ENCODE assay signal across 8 cellular contexts in the genomic region with DNA sequence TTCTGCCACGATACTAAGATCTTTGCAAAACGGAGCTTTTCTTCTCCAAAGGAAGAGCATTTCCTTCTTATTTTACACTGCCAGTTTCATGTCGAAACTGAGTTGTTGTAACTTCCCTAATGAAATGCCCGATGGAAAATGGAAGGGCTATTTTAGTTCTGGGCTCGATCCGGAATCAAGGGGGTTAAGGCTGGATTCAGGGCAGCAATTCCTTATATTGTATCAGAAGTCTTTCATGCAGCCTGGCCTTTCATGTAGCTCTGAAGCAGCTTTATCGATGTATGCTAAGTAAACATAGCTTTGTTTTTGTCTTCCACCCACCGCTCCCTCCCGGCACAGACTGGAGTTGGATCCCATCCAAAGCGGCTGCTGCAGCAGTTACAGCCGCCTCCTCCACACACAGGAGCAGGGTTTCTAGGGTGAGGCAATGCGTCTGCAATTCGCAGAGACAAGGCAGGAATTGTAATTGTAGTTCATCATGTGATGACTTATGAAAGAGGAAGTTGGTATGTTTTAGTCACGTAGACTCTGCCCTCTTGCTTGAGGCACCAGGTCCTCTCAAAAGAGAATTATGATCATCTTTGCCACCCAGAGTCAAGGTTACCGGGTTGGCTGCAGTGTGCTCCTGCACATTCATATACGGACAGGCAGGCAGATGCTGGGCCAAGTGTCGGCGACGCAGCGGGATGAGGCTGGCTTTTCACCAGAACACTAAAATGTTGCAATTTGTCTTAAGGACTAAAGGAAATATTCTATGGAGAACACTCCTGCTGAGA. TPM values are rescaled to one million over a fixed set of nuclear protein-coding genes. Genes with fewer than 3 reads are reported as not detected.
DNase-seq lines count a peak whose midpoint lies in the region; ATAC-seq and TF ChIP-seq lines count a peak whose summit lies in the region.

No MANE protein-coding gene starts in this region.

- peak overlapping the region; percentile 71; the same call in 1 of the 2 replicates for H3K4me3 ChIP-seq in GM12864 (ENCODE audit: low read depth, low read length)
- H3K4me3 ChIP-seq in right atrium auricular region = peak overlapping the region; percentile 1 to 34

- CTCF ChIA-PET in T-cell (lab: Charles Lee) = interaction anchor here (0.6 to 5.3 kb wide), 11 partner anchors 13 to 1170 kb away, joined by 3 to 55 read pairs (median 4); no protein-coding TSS in a partner anchor

- POLR2A ChIA-PET in T-cell (lab: Charles Lee) = interaction anchor here (0.5 to 5.8 kb wide), 26 partner anchors 8 to 1142 kb away, joined by 3 to 150 read pairs (median 4); no protein-coding TSS in a partner anchor

- H3K4me3 Mint-ChIP-seq in T-cell = peak overlapping the region; percentile 83 to 86 (median 84)

- peaks cover 0 to 49% of the 10 kb centered on the region in 2 donors for H3K4me1 ChIP-seq in right atrium auricular region

- H3K36me3 ChIP-seq in right atrium auricular region = peaks cover 12% of the 10 kb centered on the region

- ATAC-seq in HG02759 (IDR thresholded peaks at IDR 0.05; ENCODE audit: unreplicated experiment) (peak; percentile 31), T-cell (replicated peaks in 1 of 4) (peak; percentile 13 to 40 (median 18))

- DNase-seq in GM12864 (ENCODE audit: low read depth) = peak; percentile 83
- DNase-seq in NCI-H146 treated with DMSO at 0.1 percent for 48 hours (lab: John Stamatoyannopoulos, UW; ENCODE audit: unreplicated experiment) = peak; percentile 98
- peak; percentile 44 to 91 (median 80) for DNase-seq in T-cell
- peak in 57 of 58 donors; percentile 23 to 93 (median 77) for DNase-seq in anterior cingulate cortex (lab: John Stamatoyannopoulos, UW)
- DNase-seq in right atrium auricular region (ENCODE audit: low spot score) = peak; percentile 94
- DNase-seq in retina = peak; percentile 78
- no peak for DNase-seq in middle frontal gyrus (ENCODE audit: extremely low spot score, low spot score)

- no peaks in the 10 kb centered on the region for H3K27me3 ChIP-seq in right atrium auricular region

- H3K36me3 Mint-ChIP-seq in T-cell = peaks cover 8% of the 10 kb centered on the region

- no peaks in the 10 kb centered on the region for H3K9me3 ChIP-seq in right atrium auricular region

- peak overlapping the region; percentile 100 for H3K27ac Mint-ChIP-seq in T-cell

- H3K27me3 Mint-ChIP-seq in T-cell = no peaks in the 10 kb centered on the region

- no peaks in the 10 kb centered on the region for H3K9me3 Mint-ChIP-seq in T-cell

- peak overlapping the region; percentile 99 to 100 for H3K27ac ChIP-seq in right atrium auricular region

- H3K4me1 Mint-ChIP-seq in T-cell = peaks cover 34 to 49% (median 40%) of the 10 kb centered on the region in 3 donors

- TF ChIP-seq CTCF in GM12864 (IDR thresholded peaks at IDR 0.05; ENCODE audit: low read depth, low read length, missing control alignments) (no peak), right atrium auricular region (IDR thresholded peaks at IDR 0.05) (no peak)

RNA-seq across cellular contexts. Expression of a gene that starts 2.6 kb away (rescaled TPM):
- total RNA-seq in T-cell (100 to 1,000 TPM; 141 to 406 (median 163) TPM), right atrium auricular region (10 to 100 TPM; 74.5 to 76.3 TPM)
